Comparison of ENCODE assay signal across 31 cellular contexts in the genomic region with DNA sequence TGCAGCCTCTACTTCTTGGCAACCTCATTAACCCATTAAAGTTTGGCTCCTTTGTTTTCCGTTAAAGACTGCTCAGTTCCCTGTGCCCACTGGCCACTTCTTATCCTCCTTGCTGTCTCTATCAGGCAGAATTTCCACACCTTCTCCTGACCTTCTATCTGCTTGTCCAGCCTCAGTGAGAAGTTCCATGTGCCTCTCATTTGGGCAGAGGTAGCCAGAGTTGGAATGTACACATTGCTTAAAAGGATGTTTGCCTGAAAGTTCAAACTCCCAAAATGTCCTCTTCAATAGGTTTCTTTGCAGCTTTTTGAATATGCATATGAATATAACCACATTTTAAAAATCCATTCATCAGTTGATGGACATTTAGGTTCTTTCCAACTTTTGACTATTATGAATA. TPM values are rescaled to one million over a fixed set of nuclear protein-coding genes. Genes with fewer than 3 reads are reported as not detected.
"Had no signal": no experiment of that assay in that cellular context is flagged by ENCODE, and none has a peak within 500 bp of the region (broad histone marks: within the 10 kb centered on the region; RNA-seq: fewer than 3 reads in every experiment).

No MANE protein-coding gene starts in this region.

- H3K4me2 ChIP-seq: PC-9 had no signal

- H3K4me3 ChIP-seq: ascending aorta, cardiac muscle cell, K562, PC-9 had no signal

- H3K4me1 ChIP-seq: ascending aorta had no signal

- H2AFZ ChIP-seq: PC-9 had no signal

- H3K27ac ChIP-seq: ascending aorta, cardiac muscle cell, PC-9, RWPE1, WERI-Rb-1 had no signal

- H3K9me3 ChIP-seq: ascending aorta had no signal

- H3K27me3 ChIP-seq: ascending aorta, cardiac muscle cell had no signal

- H3K36me3 ChIP-seq: ascending aorta, cardiac muscle cell, WERI-Rb-1 had no signal

- DNase-seq: activated CD4-positive, alpha-beta memory T cell treated with anti-CD3 and anti-CD28 coated beads, Interleukin-2, amount 10 ng/mL, durations not matched to agents 7 days and 5 days; activated CD4-positive, alpha-beta T cell treated with anti-CD3 and anti-CD28 coated beads for 1 hour; activated CD4-positive, CD25-positive, alpha-beta regulatory T cell; activated CD8-positive, alpha-beta memory T cell treated with anti-CD3 and anti-CD28 coated beads for 24 hours; activated CD8-positive, alpha-beta memory T cell treated with anti-CD3 and anti-CD28 coated beads, Interleukin-2, amount 50 U/mL, for 48 hours; activated gamma-delta T cell; activated naive CD4-positive, alpha-beta T cell treated with Interleukin-2 at 50 U/mL for 16 hours; activated naive CD8-positive, alpha-beta T cell treated with anti-CD3 and anti-CD28 coated beads, Interleukin-2, amount 10 ng/mL, durations not matched to agents 7 days and 5 days; activated T-cell treated with anti-CD3 and anti-CD28 coated beads, Interleukin-2, amount 50 U/mL, for 1 hour; amygdala; NCI-H1105; NCI-H1417 treated with DMSO at 0.1 percent for 48 hours; NCI-H1694 treated with DMSO at 0.1 percent for 48 hours; NCI-H2029; NCI-H524 treated with DMSO at 0.1 percent for 48 hours; PC-9; SIG-M5; T1000; WERI-Rb-1 had no signal

- ATAC-seq: K562, Right ventricle myocardium inferior, SK-N-SH treated with all-trans-retinoic acid at 6 μM for 48 hours had no signal

RNA-seq across cellular contexts. Expression of gene HSD17B2, which starts 47.0 kb away (rescaled TPM):
- total RNA-seq: activated CD4-positive, alpha-beta memory T cell treated with anti-CD3 and anti-CD28 coated beads, Interleukin-2, amount 10 ng/mL, durations not matched to agents 7 days and 5 days; activated CD8-positive, alpha-beta memory T cell treated with anti-CD3 and anti-CD28 coated beads, Interleukin-2, amount 10 ng/mL, durations not matched to agents 7 days and 5 days; activated naive CD8-positive, alpha-beta T cell treated with anti-CD3 and anti-CD28 coated beads, Interleukin-2, amount 10 ng/mL, durations not matched to agents 7 days and 5 days; activated T-cell treated with anti-CD3 and anti-CD28 coated beads, Interleukin-2, amount 50 U/mL, for 72 hours; activated T-helper 17 cell treated with anti-CD3 and anti-CD28 coated beads, Interleukin-2, amount 50 U/mL, for 72 hours; ascending aorta; cardiac muscle cell; K562; NCI-H460; OCI-LY7; PC-9; Right ventricle myocardium inferior; SK-MEL-5 had no signal
- polyA plus RNA-seq: cardiac muscle cell, K562 had no signal
